In the genomic region with DNA sequence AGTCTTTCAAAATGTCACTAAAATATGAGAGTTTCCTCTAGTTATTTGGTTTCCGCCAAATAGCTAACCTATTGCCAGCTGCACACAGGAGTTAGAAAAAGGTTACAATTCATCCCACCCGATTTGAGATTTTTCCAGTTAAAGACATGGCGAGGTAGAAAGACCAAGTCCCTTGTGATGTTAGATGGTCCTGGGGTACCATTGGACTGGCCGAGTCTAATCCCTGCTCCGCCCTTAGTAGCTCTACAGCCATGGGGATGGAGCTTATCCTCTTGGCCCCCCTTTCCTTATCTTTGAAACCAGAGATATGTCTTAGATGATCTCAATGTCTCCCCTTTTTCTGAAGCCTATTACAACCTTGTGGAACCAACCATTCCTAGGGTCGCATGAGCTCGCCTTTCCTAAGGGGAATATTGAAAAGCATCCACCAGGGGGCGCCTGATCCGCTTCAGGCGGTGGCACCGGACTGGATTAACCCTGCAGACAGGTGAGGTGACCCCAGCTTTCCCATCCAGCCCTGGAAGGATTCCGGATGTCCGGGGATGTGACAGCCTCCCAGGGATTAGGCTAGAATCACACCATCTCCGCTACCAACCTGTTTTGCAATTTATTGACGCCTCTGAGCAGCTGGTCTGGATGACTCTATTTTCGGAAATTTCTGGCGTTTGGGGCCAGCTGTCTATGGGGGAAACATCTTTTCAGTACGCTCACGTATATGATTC, we compare ENCODE assay signal across 8 cellular contexts.
DNase-seq lines count a peak whose midpoint lies in the region; ATAC-seq and TF ChIP-seq lines count a peak whose summit lies in the region.

No MANE protein-coding gene starts in this region.

- H3K4me3 Mint-ChIP-seq in activated CD8-positive, alpha-beta T cell treated with anti-CD3 and anti-CD28 coated beads for 36 hours: no peak overlapping the region
- H3K4me3 Mint-ChIP-seq in endothelial cell (ENCODE audit: unreplicated experiment) (no peak overlapping the region), nephron (no peak overlapping the region)

- H3K4me1 Mint-ChIP-seq in activated CD8-positive, alpha-beta T cell treated with anti-CD3 and anti-CD28 coated beads for 36 hours (ENCODE audit: low read depth): no peaks in the 10 kb centered on the region
- peaks cover 9% of the 10 kb centered on the region for H3K4me1 Mint-ChIP-seq in endothelial cell (ENCODE audit: unreplicated experiment)
- H3K4me1 Mint-ChIP-seq in nephron: peaks cover 19% of the 10 kb centered on the region

- H3K27me3 Mint-ChIP-seq in activated CD8-positive, alpha-beta T cell treated with anti-CD3 and anti-CD28 coated beads for 36 hours: peaks cover 3% of the 10 kb centered on the region
- peaks cover 7% of the 10 kb centered on the region for H3K27me3 Mint-ChIP-seq in endothelial cell (ENCODE audit: unreplicated experiment)
- peaks cover 51% of the 10 kb centered on the region for H3K27me3 Mint-ChIP-seq in nephron (ENCODE audit: low read depth)

- no peaks in the 10 kb centered on the region for H3K9me3 ChIP-seq in thoracic aorta

- H3K9me3 Mint-ChIP-seq in activated CD8-positive, alpha-beta T cell treated with anti-CD3 and anti-CD28 coated beads for 36 hours: peaks cover 2% of the 10 kb centered on the region
- no peaks in the 10 kb centered on the region for H3K9me3 Mint-ChIP-seq in endothelial cell (ENCODE audit: unreplicated experiment)
- H3K9me3 Mint-ChIP-seq in nephron: peaks cover 12% of the 10 kb centered on the region

- H3K27ac ChIP-seq in thoracic aorta: no peak overlapping the region

- no peaks in the 10 kb centered on the region for H3K36me3 Mint-ChIP-seq in activated CD8-positive, alpha-beta T cell treated with anti-CD3 and anti-CD28 coated beads for 36 hours (ENCODE audit: low read depth)
- H3K36me3 Mint-ChIP-seq in endothelial cell (ENCODE audit: low read depth, unreplicated experiment) (no peaks in the 10 kb centered on the region), nephron (ENCODE audit: low read depth) (no peaks in the 10 kb centered on the region)

- no peaks in the 10 kb centered on the region for H3K4me1 ChIP-seq in thoracic aorta (ENCODE audit: control insufficient read depth in 1 of 2, low read depth in 2 of 2)

- POLR2A ChIA-PET in activated CD8-positive, alpha-beta T cell treated with anti-CD3 and anti-CD28 coated beads for 36 hours (lab: Charles Lee): interaction anchor here (0.7 kb wide), 1 partner anchor 55 kb away, joined by 3 read pairs; no protein-coding TSS in a partner anchor

- no peak overlapping the region for H3K4me3 ChIP-seq in thoracic aorta

- CTCF ChIA-PET in activated CD8-positive, alpha-beta T cell treated with anti-CD3 and anti-CD28 coated beads for 36 hours (lab: Charles Lee): interaction anchor here (0.6 to 2.5 kb wide), 59 partner anchors 11 to 407 kb away, joined by 3 to 29 read pairs (median 4); no protein-coding TSS in a partner anchor

- no peaks in the 10 kb centered on the region for H3K27me3 ChIP-seq in thoracic aorta (replicated peaks; ENCODE audit: insufficient read depth)

- intact Hi-C loops in activated CD8-positive, alpha-beta T cell treated with anti-CD3 and anti-CD28 coated beads for 36 hours (cut with micrococcal nuclease): loop anchor here (5.0 kb wide), 1 partner anchor 297 kb away; no protein-coding TSS in a partner anchor

- peak; percentile 58 for DNase-seq in AG08396 (ENCODE audit: low spot score)
- DNase-seq in GM19240 (ENCODE audit: insufficient read length, low spot score): peak; percentile 47
- DNase-seq in NCI-H748 treated with DMSO at 0.1 percent for 48 hours (lab: John Stamatoyannopoulos, UW): peak; percentile 20
- DNase-seq in activated CD8-positive, alpha-beta T cell treated with anti-CD3 and anti-CD28 coated beads for 36 hours: peak; percentile 77
- DNase-seq in endothelial cell (ENCODE audit: low spot score): peak; percentile 81
- DNase-seq in thoracic aorta (ENCODE audit: low spot score): no peak

- peak; percentile 87 for TF ChIP-seq CTCF in activated CD8-positive, alpha-beta T cell treated with anti-CD3 and anti-CD28 coated beads for 36 hours (IDR thresholded peaks at IDR 0.05)
- peak; percentile 90 for TF ChIP-seq CTCF in endothelial cell (IDR thresholded peaks at IDR 0.05; ENCODE audit: unreplicated experiment)
- TF ChIP-seq CTCF in nephron (IDR thresholded peaks at IDR 0.05; ENCODE audit: unreplicated experiment in 3 of 3): peak; percentile 58 to 73 (median 65)
- peak; percentile 49 for TF ChIP-seq CTCF in thoracic aorta (IDR thresholded peaks at IDR 0.05)

- no peaks in the 10 kb centered on the region for H3K36me3 ChIP-seq in thoracic aorta

- no peak overlapping the region for H3K27ac Mint-ChIP-seq in activated CD8-positive, alpha-beta T cell treated with anti-CD3 and anti-CD28 coated beads for 36 hours
- H3K27ac Mint-ChIP-seq in endothelial cell (ENCODE audit: unreplicated experiment): no peak overlapping the region
- no peak overlapping the region for H3K27ac Mint-ChIP-seq in nephron

- ATAC-seq in activated CD8-positive, alpha-beta T cell treated with anti-CD3 and anti-CD28 coated beads for 36 hours: peak; percentile 37
- ATAC-seq in thoracic aorta (ENCODE audit: insufficient number of reproducible peaks, low FRiP score, low read depth): no peak
- ATAC-seq in GM21576 (IDR thresholded peaks at IDR 0.05; ENCODE audit: unreplicated experiment): no peak
